Comparison of ENCODE assay signal across 3 cellular contexts in the genomic region with DNA sequence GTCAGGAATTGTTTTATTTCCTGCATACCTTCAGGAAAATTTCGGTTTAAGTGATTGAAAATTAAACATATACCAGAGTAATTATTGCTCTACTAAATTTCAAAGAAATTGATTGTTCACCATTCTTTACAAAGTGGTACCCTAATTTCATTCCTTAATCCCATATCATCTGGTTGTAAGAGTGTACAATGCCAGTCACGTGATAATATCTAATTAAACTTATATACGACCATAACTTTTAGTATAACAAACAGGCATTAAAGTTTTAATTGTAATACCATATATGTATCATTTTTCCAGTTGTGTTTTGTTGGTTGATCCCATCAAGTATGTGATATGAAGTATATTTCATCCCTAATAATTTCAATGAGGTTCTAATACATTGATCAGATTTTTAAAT.
TF ChIP-seq lines count a peak whose summit lies in the region.

No MANE protein-coding gene starts in this region.

TF ChIP-seq in HepG2, 621 proteins besides CTCF, POLR2A, EP300 and RAD21:
- peak; percentile 51; the same call in 1 of the 2 replicates for TF ChIP-seq RAD51 (IDR thresholded peaks at IDR 0.05; ENCODE audit: borderline replicate concordance)
- TF ChIP-seq KDM2A (CRISPR knock-in tag; IDR thresholded peaks at IDR 0.05; ENCODE audit: borderline replicate concordance, low read depth): no peak
- no peak for TF ChIP-seq MAFG (CRISPR knock-in tag; IDR thresholded peaks at IDR 0.05)

TF ChIP-seq in K562, 482 proteins besides CTCF, POLR2A, EP300 and RAD21:
- TF ChIP-seq, protein P1, sequence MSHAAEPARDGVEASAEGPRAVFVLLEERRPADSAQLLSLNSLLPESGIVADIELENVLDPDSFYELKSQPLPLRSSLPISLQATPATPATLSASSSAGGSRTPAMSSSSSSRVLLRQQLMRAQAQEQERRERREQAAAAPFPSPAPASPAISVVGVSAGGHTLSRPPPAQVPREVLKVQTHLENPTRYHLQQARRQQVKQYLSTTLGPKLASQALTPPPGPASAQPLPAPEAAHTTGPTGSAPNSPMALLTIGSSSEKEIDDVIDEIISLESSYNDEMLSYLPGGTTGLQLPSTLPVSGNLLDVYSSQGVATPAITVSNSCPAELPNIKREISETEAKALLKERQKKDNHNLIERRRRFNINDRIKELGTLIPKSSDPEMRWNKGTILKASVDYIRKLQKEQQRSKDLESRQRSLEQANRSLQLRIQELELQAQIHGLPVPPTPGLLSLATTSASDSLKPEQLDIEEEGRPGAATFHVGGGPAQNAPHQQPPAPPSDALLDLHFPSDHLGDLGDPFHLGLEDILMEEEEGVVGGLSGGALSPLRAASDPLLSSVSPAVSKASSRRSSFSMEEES (CRISPR knock-in tag; IDR thresholded peaks at IDR 0.05): peak; percentile 78
- TF ChIP-seq WHSC1 (IDR thresholded peaks at IDR 0.05; ENCODE audit: low read length) (no peak), CBX3 (IDR thresholded peaks at IDR 0.05; ENCODE audit: borderline replicate concordance in 1 of 2, low read length in 2 of 2) (no peak)

TF ChIP-seq in neural cell, 6 proteins besides CTCF, POLR2A, EP300 and RAD21:
- TF ChIP-seq, protein P2, sequence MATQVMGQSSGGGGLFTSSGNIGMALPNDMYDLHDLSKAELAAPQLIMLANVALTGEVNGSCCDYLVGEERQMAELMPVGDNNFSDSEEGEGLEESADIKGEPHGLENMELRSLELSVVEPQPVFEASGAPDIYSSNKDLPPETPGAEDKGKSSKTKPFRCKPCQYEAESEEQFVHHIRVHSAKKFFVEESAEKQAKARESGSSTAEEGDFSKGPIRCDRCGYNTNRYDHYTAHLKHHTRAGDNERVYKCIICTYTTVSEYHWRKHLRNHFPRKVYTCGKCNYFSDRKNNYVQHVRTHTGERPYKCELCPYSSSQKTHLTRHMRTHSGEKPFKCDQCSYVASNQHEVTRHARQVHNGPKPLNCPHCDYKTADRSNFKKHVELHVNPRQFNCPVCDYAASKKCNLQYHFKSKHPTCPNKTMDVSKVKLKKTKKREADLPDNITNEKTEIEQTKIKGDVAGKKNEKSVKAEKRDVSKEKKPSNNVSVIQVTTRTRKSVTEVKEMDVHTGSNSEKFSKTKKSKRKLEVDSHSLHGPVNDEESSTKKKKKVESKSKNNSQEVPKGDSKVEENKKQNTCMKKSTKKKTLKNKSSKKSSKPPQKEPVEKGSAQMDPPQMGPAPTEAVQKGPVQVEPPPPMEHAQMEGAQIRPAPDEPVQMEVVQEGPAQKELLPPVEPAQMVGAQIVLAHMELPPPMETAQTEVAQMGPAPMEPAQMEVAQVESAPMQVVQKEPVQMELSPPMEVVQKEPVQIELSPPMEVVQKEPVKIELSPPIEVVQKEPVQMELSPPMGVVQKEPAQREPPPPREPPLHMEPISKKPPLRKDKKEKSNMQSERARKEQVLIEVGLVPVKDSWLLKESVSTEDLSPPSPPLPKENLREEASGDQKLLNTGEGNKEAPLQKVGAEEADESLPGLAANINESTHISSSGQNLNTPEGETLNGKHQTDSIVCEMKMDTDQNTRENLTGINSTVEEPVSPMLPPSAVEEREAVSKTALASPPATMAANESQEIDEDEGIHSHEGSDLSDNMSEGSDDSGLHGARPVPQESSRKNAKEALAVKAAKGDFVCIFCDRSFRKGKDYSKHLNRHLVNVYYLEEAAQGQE (IDR thresholded peaks at IDR 0.05; ENCODE audit: borderline replicate concordance): no peak
- TF ChIP-seq MXI1 (conservative IDR thresholded peaks at IDR 0.05; ENCODE audit: poor library complexity, severe bottlenecking) (no peak), TAF1 (IDR thresholded peaks at IDR 0.05; ENCODE audit: low read depth) (no peak), SMC3 (conservative IDR thresholded peaks at IDR 0.05; ENCODE audit: poor library complexity) (no peak), POLR2AphosphoS5 (IDR thresholded peaks at IDR 0.05) (no peak), EZH2 (IDR thresholded peaks at IDR 0.05; ENCODE audit: borderline replicate concordance, insufficient read depth, low read length, poor library complexity, severe bottlenecking) (no peak)
